Comparison of ENCODE assay signal across 21 cellular contexts in genomic region chrX:9267415-9267814, GRCh38.
DNase-seq lines count a peak whose midpoint lies in the region; ATAC-seq, FAIRE-seq and TF ChIP-seq lines count a peak whose summit lies in the region.
"Had no signal": no experiment of that assay in that cellular context is flagged by ENCODE, and none has a peak within 500 bp of the region (broad histone marks: within the 10 kb centered on the region; RNA-seq: fewer than 3 reads in every experiment).

No MANE protein-coding gene starts in this region.

- CTCF ChIA-PET in A549 (lab: Yijun Ruan, JAX) (interaction anchor here (0.5 kb wide), 1 partner anchor 250 kb away, joined by 3 read pairs; no protein-coding TSS in a partner anchor), SK-N-SH (lab: Yijun Ruan, JAX) (no interaction called here)

- H3K79me2 ChIP-seq in SK-N-SH (ENCODE audit: insufficient read depth), result no peaks in the 10 kb centered on the region

- H3K9ac ChIP-seq in SK-N-SH, result no peak overlapping the region
- H3K9ac ChIP-seq: BLaER1 had no signal

- H3K4me3 ChIP-seq in A549, result no peak overlapping the region
- no peak overlapping the region for H3K4me3 ChIP-seq in SK-N-SH (ENCODE audit: low read depth in 2 of 2, low read length in 1 of 2)
- H3K4me3 ChIP-seq: BLaER1 had no signal

- no peaks in the 10 kb centered on the region for H4K20me1 ChIP-seq in SK-N-SH (ENCODE audit: insufficient read depth)
- H4K20me1 ChIP-seq: BLaER1 had no signal

- 17% methylated on average over 6 of the region's 6 CpGs for WGBS in A549 (ENCODE audit: missing lambda C conversion rate)
- WGBS in SK-N-SH (ENCODE audit: low lambda C conversion rate), result 19% methylated on average over 6 of the region's 6 CpGs

- intact Hi-C loops in left colon (cut with DNase I, micrococcal nuclease), result no loop called here

- no peaks in the 10 kb centered on the region for H3K27me3 ChIP-seq in SK-N-SH (ENCODE audit: insufficient read depth)
- H3K27me3 ChIP-seq: BLaER1 had no signal

- no peak for TF ChIP-seq POLR2A in A549 (IDR thresholded peaks at IDR 0.05; ENCODE audit: low read length)

- POLR2A ChIA-PET in A549 (lab: Yijun Ruan, JAX) (no interaction called here), SK-N-SH (lab: Yijun Ruan, JAX) (no interaction called here)

- ATAC-seq in A549, result peak; percentile 68 to 73; a peak in 5 of 6 replicates
- ATAC-seq in left colon, result peak; percentile 66
- ATAC-seq in GM19463 (IDR thresholded peaks at IDR 0.05; ENCODE audit: unreplicated experiment), result no peak

- no peaks in the 10 kb centered on the region for H3K9me2 ChIP-seq in SK-N-SH

- no peaks in the 10 kb centered on the region for H3K36me3 ChIP-seq in SK-N-SH (replicated peaks in 1 of 2; ENCODE audit: control insufficient read depth in 1 of 2, insufficient read depth in 2 of 2, low read length in 1 of 2)
- H3K36me3 ChIP-seq: BLaER1 had no signal

- H3K4me1 ChIP-seq in A549, result peaks cover 12% of the 10 kb centered on the region
- no peaks in the 10 kb centered on the region for H3K4me1 ChIP-seq in SK-N-SH (ENCODE audit: control insufficient read depth in 1 of 2, insufficient read depth in 2 of 2, low read depth in 1 of 2, low read length in 1 of 2)
- H3K4me1 ChIP-seq: BLaER1 had no signal

- peak in 1 of 2 experiments; percentile 30; a peak in 1 of 5 replicates for TF ChIP-seq RAD21 in A549 (conservative IDR thresholded peaks at IDR 0.05 in 1 of 2, IDR thresholded peaks at IDR 0.05 in 1 of 2)
- no peak for TF ChIP-seq RAD21 in SK-N-SH (IDR thresholded peaks at IDR 0.05; ENCODE audit: low read length)

- TF ChIP-seq EP300 in A549 (IDR thresholded peaks at IDR 0.05), result peak in 1 of 2 experiments; percentile 28; a peak in 1 of 5 replicates
- no peak for TF ChIP-seq EP300 in SK-N-SH (IDR thresholded peaks at IDR 0.05; ENCODE audit: borderline replicate concordance in 1 of 2, low read depth in 1 of 2, low read length in 1 of 2)

- H3F3A ChIP-seq in SK-N-SH (replicated peaks; ENCODE audit: insufficient read depth), result no peaks in the 10 kb centered on the region

- FAIRE-seq in A549 (lab: Jason Lieb, UNC), result peak; percentile 87
- peak; percentile 63 for FAIRE-seq in RCC 7860 (lab: Jason Lieb, UNC)
- FAIRE-seq: A204.1, GM12891, GM18507 had no signal

- no peaks in the 10 kb centered on the region for H3K9me3 ChIP-seq in A549
- H3K9me3 ChIP-seq in SK-N-SH, result no peaks in the 10 kb centered on the region
- H3K9me3 ChIP-seq: BLaER1 had no signal

- H3K27ac ChIP-seq in A549 (no peak overlapping the region), SK-N-SH (ENCODE audit: low read depth in 2 of 2, low read length in 1 of 2) (no peak overlapping the region), caudate nucleus (ENCODE audit: low read depth, low read length) (no peak overlapping the region)
- H3K27ac ChIP-seq: BLaER1 had no signal

- no peak for TF ChIP-seq CTCF in A549 (IDR thresholded peaks at IDR 0.05)
- TF ChIP-seq CTCF in SK-N-SH (IDR thresholded peaks at IDR 0.05), result no peak

- DNase-seq in A549 (ENCODE audit: low read depth in 1 of 2, low spot score in 1 of 2) (peak; percentile 4 to 65), HuH-7 (ENCODE audit: low spot score) (peak; percentile 43), RCC 7860 (ENCODE audit: low spot score) (peak; percentile 20), left colon (no peak), SK-N-SH (no peak), AG20443 (ENCODE audit: low spot score) (no peak), caudate nucleus (lab: John Stamatoyannopoulos, UW) (no peak)
- DNase-seq: CD4-positive, alpha-beta memory T cell; GOT3; Kasumi-1; NCI-H1105 treated with DMSO at 0.1 percent for 48 hours; NCI-H187; NCI-H2107; NCI-H510A; NCI-H82; SW 1271 had no signal

- no peak overlapping the region for H2AFZ ChIP-seq in SK-N-SH (ENCODE audit: low read depth)

- H3K4me2 ChIP-seq in A549 (peak overlapping the region; percentile 34; the same call in 2 of the 3 replicates), SK-N-SH (no peak overlapping the region)
- H3K4me2 ChIP-seq: BLaER1 had no signal

TF ChIP-seq in A549, 52 proteins besides CTCF, POLR2A, EP300 and RAD21 (continues in another document):
- TF ChIP-seq SMC3 (IDR thresholded peaks at IDR 0.05) (0 out of 3 replicates have a peak, but pooled peaks have one; percentile 23), ZFP36 (IDR thresholded peaks at IDR 0.05; ENCODE audit: borderline replicate concordance, partially characterized antibody) (no peak), FOSL2 (IDR thresholded peaks at IDR 0.05) (no peak), FOSL2 (CRISPR knock-in tag; IDR thresholded peaks at IDR 0.05) (no peak), RFX5 (IDR thresholded peaks at IDR 0.05) (no peak), RARB (CRISPR knock-in tag; IDR thresholded peaks at IDR 0.05) (no peak), ATOH8 (CRISPR knock-in tag; IDR thresholded peaks at IDR 0.05; ENCODE audit: low read depth) (no peak), PBX3 (IDR thresholded peaks at IDR 0.05) (no peak), NR3C1 (IDR thresholded peaks at IDR 0.05) (no peak), ZC3H11A (IDR thresholded peaks at IDR 0.05) (no peak), POLR2AphosphoS2 (conservative IDR thresholded peaks at IDR 0.05; ENCODE audit: low read length) (no peak), CHD4 (IDR thresholded peaks at IDR 0.05; ENCODE audit: borderline replicate concordance) (no peak), BCL3 (IDR thresholded peaks at IDR 0.05) (peak; percentile 34; the same call in 1 of the 3 replicates)

TF ChIP-seq in SK-N-SH, 30 proteins besides CTCF, POLR2A, EP300 and RAD21:
- TF ChIP-seq MAX (IDR thresholded peaks at IDR 0.05; ENCODE audit: low read depth) (no peak), SIN3A (IDR thresholded peaks at IDR 0.05; ENCODE audit: borderline replicate concordance, low read depth, low read length) (no peak), TEAD4 (IDR thresholded peaks at IDR 0.05; ENCODE audit: borderline replicate concordance, insufficient read depth) (no peak), JUND (IDR thresholded peaks at IDR 0.05) (no peak), IRF3 (IDR thresholded peaks at IDR 0.05; ENCODE audit: low read depth, low read length) (no peak), MXI1 (IDR thresholded peaks at IDR 0.05; ENCODE audit: low read depth, low read length) (no peak), FOXJ3 (CRISPR knock-in tag; IDR thresholded peaks at IDR 0.05) (no peak), POLR2AphosphoS5 (IDR thresholded peaks at IDR 0.05; ENCODE audit: low read depth, low read length) (no peak), CHD2 (IDR thresholded peaks at IDR 0.05; ENCODE audit: low read length, partially characterized antibody) (no peak), RFX5 (IDR thresholded peaks at IDR 0.05; ENCODE audit: low read length) (no peak)

Comparison
In these comparisons a context has a peak if more than half of its experiments do, and no peak if none do; other contexts are left out.
1. DNase-seq: peak in A549 (2 of 2), HuH-7 (single experiment) and RCC 7860 (single experiment); none in left colon (0 of 2), SK-N-SH (single experiment), AG20443 (single experiment) and caudate nucleus (0 of 61).
2. Of the 12 proteins assayed by ChIP-seq in both A549 and SK-N-SH: peak only in A549: SMC3; only in SK-N-SH: none; in both: none; in neither: 9; mixed calls (peak in some experiments, not most) for 2.